Comparison of ENCODE assay signal across 8 cellular contexts in genomic region chr21:25573409-25574206, GRCh38. TPM values are rescaled to one million over a fixed set of nuclear protein-coding genes. Genes with fewer than 3 reads are reported as not detected.
A peak's percentile ranks its signal among the peaks of the same experiment; 100 is the strongest.
DNase-seq lines count a peak whose midpoint lies in the region; ATAC-seq lines count a peak whose summit lies in the region.

No MANE protein-coding gene starts in this region.

- in situ Hi-C loops in SK-MEL-5 (cut with HindIII; ENCODE audit: low pct_unique_long_range_greater_than_20kb, low sequenced_read_pairs), result no loop called here

- no peaks in the 10 kb centered on the region for H3K27me3 Mint-ChIP-seq in naive B cell

- peaks cover 14 to 51% (median 37%) of the 10 kb centered on the region in 3 donors for H3K4me1 Mint-ChIP-seq in naive B cell

- peaks cover 0 to 8% of the 10 kb centered on the region in 2 donors for H3K36me3 Mint-ChIP-seq in naive B cell

- H3K4me3 Mint-ChIP-seq in naive B cell, result peak overlapping the region; percentile 58 to 84 (median 76)

- DNase-seq in NCI-H2107 treated with DMSO at 0.1 percent for 48 hours (lab: John Stamatoyannopoulos, UW; ENCODE audit: unreplicated experiment) (peak; percentile 46), NCI-H2107 (lab: John Stamatoyannopoulos, UW) (no peak), SK-MEL-5 (ENCODE audit: low read depth, low spot score) (peak; percentile 41), amniotic stem cell (lab: John Stamatoyannopoulos, UW) (peak; percentile 86), naive B cell (peak; percentile 54), epidermal melanocyte (ENCODE audit: insufficient read length, low spot score) (no peak), NCI-H524 (lab: John Stamatoyannopoulos, UW) (no peak)

- peak; percentile 24 for ATAC-seq in HG02885 (IDR thresholded peaks at IDR 0.05; ENCODE audit: poor library complexity, unreplicated experiment)
- ATAC-seq in naive B cell (ENCODE audit: low read depth in 2 of 2), result peak; percentile 75 to 84

- peak overlapping the region; percentile 79 to 97 (median 92) for H3K27ac Mint-ChIP-seq in naive B cell

- H3K9me3 Mint-ChIP-seq in naive B cell, result no peaks in the 10 kb centered on the region

RNA-seq across cellular contexts. Expression of gene MRPL39, which starts 33.7 kb away (rescaled TPM):
- total RNA-seq in SK-MEL-5 (2014; rRNA removed; shearing (Covaris generic)), result 45.2 and 49.0 TPM in 2 replicates
- 16.5 and 20.7 TPM in 2 replicates for polyA plus RNA-seq in SK-MEL-5 (2015; cell fraction: cytosol; rRNA removed)
- 6.6 and 7.5 TPM in 2 replicates for polyA plus RNA-seq in SK-MEL-5 (2015; cell fraction: nucleus; rRNA removed)
- polyA plus RNA-seq in naive B cell (ENCODE audit: low read depth in 6 of 6), result 10 to 100 TPM; 38.4 to 65.4 (median 53.7) TPM

Comparison
In these comparisons a context has a peak if more than half of its experiments do, and no peak if none do; other contexts are left out.
1. DNase-seq: peak in NCI-H2107 treated with DMSO at 0.1 percent for 48 hours (single experiment), SK-MEL-5 (single experiment), amniotic stem cell (single experiment) and naive B cell (single experiment); none in NCI-H2107 (single experiment), epidermal melanocyte (single experiment) and NCI-H524 (0 of 2).